In genomic region chr18:46636040-46636630, GRCh38 we compare ENCODE assay signal across 30 cellular contexts. TPM values are rescaled to one million over a fixed set of nuclear protein-coding genes. Genes with fewer than 3 reads are reported as not detected.
"Had no signal": no experiment of that assay in that cellular context is flagged by ENCODE, and none has a peak within 500 bp of the region (broad histone marks: within the 10 kb centered on the region; RNA-seq: fewer than 3 reads in every experiment).

No MANE protein-coding gene starts in this region.

- H3K4me1 ChIP-seq: adrenal gland, breast epithelium, SJCRH30 had no signal

- H3K27ac Mint-ChIP-seq: activated naive CD8-positive, alpha-beta T cell treated with anti-CD3 and anti-CD28 coated beads, Interleukin-2, amount 10 ng/mL, durations not matched to agents 7 days and 5 days; activated T-cell treated with anti-CD3 and anti-CD28 coated beads, Interleukin-2, amount 50 U/mL, for 72 hours had no signal

- ATAC-seq: activated T-cell treated with anti-CD3 and anti-CD28 coated beads, Interleukin-2, amount 50 U/mL, for 72 hours; Panc1 had no signal

- DNase-seq: activated CD4-positive, alpha-beta T cell treated with anti-CD3 and anti-CD28 coated beads, Interleukin-2, amount 50 U/mL, for 1 hour; activated CD4-positive, CD25-positive, alpha-beta regulatory T cell; activated CD8-positive, alpha-beta memory T cell treated with anti-CD3 and anti-CD28 coated beads, Interleukin-2, amount 50 U/mL, for 4 hours; activated naive CD4-positive, alpha-beta T cell treated with anti-CD3 and anti-CD28 coated beads, Interleukin-2, amount 50 U/mL, for 16 hours; activated naive CD8-positive, alpha-beta T cell treated with anti-CD3 and anti-CD28 coated beads, Interleukin-2, amount 10 ng/mL, durations not matched to agents 7 days and 5 days; activated T-cell treated with anti-CD3 and anti-CD28 coated beads, Interleukin-2, amount 50 U/mL, for 72 hours; aorta; central memory CD4-positive, alpha-beta T cell; MG63; MV-4-11; NCI-H1092 treated with DMSO at 0.1 percent for 48 hours; NCI-H1436; NCI-H1694 treated with DMSO at 0.1 percent for 48 hours; NCI-H2029 treated with DMSO at 0.1 percent for 48 hours; NCI-H345; NCI-H510A; NCI-H526 treated with DMSO at 0.1 percent for 48 hours; NK-92 treated with Interleukin-12 subunit alpha and Interleukin-12 subunit beta, amount 100 ng/mL, for 24 hours; OCI-M1; Right ventricle myocardium superior; RPMI8226; SJCRH30; SK-N-SH; T-helper 1 cell had no signal

- H3K9me3 Mint-ChIP-seq: activated T-cell treated with anti-CD3 and anti-CD28 coated beads, Interleukin-2, amount 50 U/mL, for 72 hours had no signal

- H3K36me3 ChIP-seq: adrenal gland, breast epithelium, MG63, SJCRH30 had no signal

- H3K4me3 ChIP-seq: adrenal gland, breast epithelium, MG63, SJCRH30 had no signal

- H3K27ac ChIP-seq: adrenal gland, breast epithelium, SJCRH30, VCaP had no signal

- H3K4me2 ChIP-seq: SK-N-SH had no signal

- H3K27me3 ChIP-seq: adrenal gland, breast epithelium, MG63, SJCRH30 had no signal

- H3K9ac ChIP-seq: SK-N-SH had no signal

- H3K9me3 ChIP-seq: adrenal gland, breast epithelium, MG63, SJCRH30, SK-N-SH had no signal

- H3K4me3 Mint-ChIP-seq: activated naive CD8-positive, alpha-beta T cell treated with anti-CD3 and anti-CD28 coated beads, Interleukin-2, amount 10 ng/mL, durations not matched to agents 7 days and 5 days; activated T-cell treated with anti-CD3 and anti-CD28 coated beads, Interleukin-2, amount 50 U/mL, for 72 hours had no signal

RNA-seq across cellular contexts. Expression of gene LOXHD1, which starts 20.9 kb away (rescaled TPM):
- total RNA-seq: activated CD8-positive, alpha-beta memory T cell treated with anti-CD3 and anti-CD28 coated beads for 36 hours; SJCRH30; T-helper 2 cell treated with Interferon-gamma antibody and Interleukin-4, amounts not matched to agents 100 ng/mL and 5 ng/mL, for 36 hours had no signal
- polyA plus RNA-seq: aorta, SK-N-SH had no signal
